Comparison of ENCODE assay signal across 21 cellular contexts in the genomic region with DNA sequence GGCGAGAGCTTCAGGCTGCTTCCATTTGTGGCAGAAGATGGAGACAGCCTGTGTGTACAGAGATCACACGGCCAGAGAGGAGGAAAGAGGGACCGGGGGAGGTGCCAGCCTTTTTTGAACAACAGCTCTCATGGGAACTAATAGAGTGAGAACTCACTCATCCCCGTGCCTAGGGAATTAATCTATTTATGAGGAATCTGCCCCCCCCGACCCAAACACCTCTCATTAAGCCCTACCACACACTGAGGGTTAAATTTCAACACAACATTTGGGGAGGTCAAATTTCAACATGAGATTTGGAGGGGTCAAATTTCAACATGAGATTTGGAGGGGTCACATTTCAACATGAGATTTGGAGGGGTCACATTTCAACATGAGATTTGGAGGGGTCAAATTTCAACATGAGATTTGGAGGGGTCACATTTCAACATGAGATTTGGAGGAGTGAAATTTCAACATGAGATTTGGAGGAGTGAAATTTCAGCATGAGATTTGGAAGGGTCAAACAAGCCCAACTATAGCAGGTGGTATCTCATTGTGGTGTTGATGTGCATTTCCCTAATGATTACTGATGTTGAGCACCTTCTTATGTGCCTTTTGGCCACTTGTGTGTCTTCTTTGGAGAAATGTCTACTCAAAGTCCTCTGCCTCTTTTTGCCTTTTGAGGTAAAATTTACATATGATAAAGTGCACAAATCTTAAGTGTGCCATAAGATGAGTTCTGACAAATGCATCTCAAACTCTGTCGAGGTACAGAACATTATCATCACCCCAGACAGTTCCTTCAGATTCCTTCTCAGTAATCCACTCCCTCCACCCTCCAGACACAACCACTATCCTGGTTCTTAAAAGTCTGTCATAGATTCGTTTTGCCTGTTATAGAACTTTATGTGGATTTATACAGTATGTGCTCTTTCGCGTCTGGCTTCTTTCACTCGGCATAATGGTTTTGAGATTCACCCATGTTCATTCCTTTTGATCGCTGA. TPM values are rescaled to one million over a fixed set of nuclear protein-coding genes. Genes with fewer than 3 reads are reported as not detected.
A peak's percentile ranks its signal among the peaks of the same experiment; 100 is the strongest.
DNase-seq lines count a peak whose midpoint lies in the region; ATAC-seq and TF ChIP-seq lines count a peak whose summit lies in the region.
"Had no signal": no experiment of that assay in that cellular context is flagged by ENCODE, and none has a peak within 500 bp of the region (broad histone marks: within the 10 kb centered on the region; RNA-seq: fewer than 3 reads in every experiment).

No MANE protein-coding gene starts in this region.

- H3K4me3 ChIP-seq in GM23338 (no peak overlapping the region), adipocyte (ENCODE audit: low read length) (no peak overlapping the region)
- H3K4me3 ChIP-seq: PC-9, stomach had no signal

- H3K27me3 ChIP-seq in GM23338 (ENCODE audit: insufficient read depth) (no peaks in the 10 kb centered on the region), adipocyte (replicated peaks; ENCODE audit: control insufficient read depth, insufficient read depth, low read length) (peaks cover 9% of the 10 kb centered on the region)
- H3K27me3 ChIP-seq: stomach had no signal

- peaks cover 17% of the 10 kb centered on the region; the same call in 1 of the 2 replicates for H3F3A ChIP-seq in GM23338 (replicated peaks; ENCODE audit: low read depth)

- H3K36me3 Mint-ChIP-seq in GM23338 (ENCODE audit: low read depth) (no peaks in the 10 kb centered on the region), nephron (ENCODE audit: low read depth) (no peaks in the 10 kb centered on the region)
- H3K36me3 Mint-ChIP-seq: activated CD4-positive, alpha-beta memory T cell treated with anti-CD3 and anti-CD28 coated beads for 36 hours; activated naive CD4-positive, alpha-beta T cell treated with anti-CD3 and anti-CD28 coated beads, Interleukin-2, amount 50 U/mL, for 24 hours; naive B cell had no signal

- peak overlapping the region; percentile 6; the same call in 1 of the 2 replicates for H2AFZ ChIP-seq in GM23338
- H2AFZ ChIP-seq: PC-9 had no signal

- H3K9me3 Mint-ChIP-seq in GM23338 (peaks cover 3% of the 10 kb centered on the region; the same call in 1 of the 3 replicates), nephron (no peaks in the 10 kb centered on the region)
- H3K9me3 Mint-ChIP-seq: activated CD4-positive, alpha-beta memory T cell treated with anti-CD3 and anti-CD28 coated beads for 36 hours; activated naive CD4-positive, alpha-beta T cell treated with anti-CD3 and anti-CD28 coated beads, Interleukin-2, amount 50 U/mL, for 24 hours; activated T-cell treated with anti-CD3 and anti-CD28 coated beads, Interleukin-2, amount 50 U/mL, for 4 hours; endodermal cell had no signal

- H3K36me3 ChIP-seq in GM23338 (ENCODE audit: insufficient read depth): no peaks in the 10 kb centered on the region
- H3K36me3 ChIP-seq in adipocyte (ENCODE audit: control insufficient read depth, insufficient read depth, low read length, severe bottlenecking): no peaks in the 10 kb centered on the region
- H3K36me3 ChIP-seq: stomach had no signal

- ATAC-seq in GM23338: peak; percentile 61
- ATAC-seq: activated T-cell treated with anti-CD3 and anti-CD28 coated beads, Interleukin-2, amount 50 U/mL, for 4 hours; T-helper 17 cell had no signal

- H3K4me1 Mint-ChIP-seq in GM23338: peaks cover 39% of the 10 kb centered on the region
- H3K4me1 Mint-ChIP-seq in nephron: peaks cover 61% of the 10 kb centered on the region

- TF ChIP-seq CTCF in GM23338 (conservative IDR thresholded peaks at IDR 0.05; ENCODE audit: low read depth in 2 of 2): no peak
- no peak for TF ChIP-seq CTCF in nephron (IDR thresholded peaks at IDR 0.05; ENCODE audit: unreplicated experiment in 3 of 3)

- DNase-seq in GM23338 (ENCODE audit: low spot score) (peak; percentile 75), NCI-H1930 (lab: John Stamatoyannopoulos, UW) (peak; percentile 37 to 52), adipocyte (ENCODE audit: low read depth) (peak; percentile 49), HPDE6-E6E7 (ENCODE audit: extremely low spot score) (no peak), inferior parietal cortex (ENCODE audit: extremely low spot score) (no peak), SHP77 treated with DMSO at 0.1 percent for 48 hours (lab: John Stamatoyannopoulos, UW) (no peak)
- DNase-seq: activated CD4-positive, alpha-beta memory T cell treated with anti-CD3 and anti-CD28 coated beads for 36 hours; activated T-cell treated with anti-CD3 and anti-CD28 coated beads, Interleukin-2, amount 50 U/mL, for 4 hours; Calu3; endodermal cell; islet precursor cell; naive B cell; NCI-H1694; PC-9; stimulated activated CD4-positive, alpha-beta T cell treated with anti-CD3 and anti-CD28 coated beads, Interleukin-4, amount 100 ng/mL, for 24 hours; stomach; T-helper 17 cell; trophoblast cell had no signal

- H3K27me3 Mint-ChIP-seq in GM23338 (ENCODE audit: insufficient read depth, low read depth, poor library complexity): peaks cover 13% of the 10 kb centered on the region
- peaks cover 10% of the 10 kb centered on the region for H3K27me3 Mint-ChIP-seq in nephron (ENCODE audit: low read depth)

- H3K79me2 ChIP-seq in GM23338 (replicated peaks; ENCODE audit: insufficient read depth): no peaks in the 10 kb centered on the region

- H3K9me2 ChIP-seq in GM23338 (ENCODE audit: insufficient read depth): no peaks in the 10 kb centered on the region

- peaks cover 27% of the 10 kb centered on the region for H3K4me1 ChIP-seq in GM23338 (ENCODE audit: insufficient read depth)
- peaks cover 22% of the 10 kb centered on the region for H3K4me1 ChIP-seq in adipocyte (ENCODE audit: control insufficient read depth, insufficient read depth, low read length)
- H3K4me1 ChIP-seq: stomach had no signal

- H3K9ac ChIP-seq in adipocyte (ENCODE audit: low read length): no peak overlapping the region

- peak overlapping the region; percentile 17 for H3K4me2 ChIP-seq in GM23338
- H3K4me2 ChIP-seq: PC-9 had no signal

- H3K27ac ChIP-seq in GM23338 (ENCODE audit: low read depth): peak overlapping the region; percentile 72; the same call in 1 of the 2 replicates
- H3K27ac ChIP-seq: PC-9, stomach, VCaP had no signal

- no peaks in the 10 kb centered on the region for H3K9me3 ChIP-seq in adipocyte (ENCODE audit: control insufficient read depth, low read length)
- H3K9me3 ChIP-seq: stomach had no signal

- H3K27ac Mint-ChIP-seq in GM23338: peak overlapping the region; percentile 57
- H3K27ac Mint-ChIP-seq in nephron: peak overlapping the region; percentile 32 to 53 (median 51)
- H3K27ac Mint-ChIP-seq: activated CD4-positive, alpha-beta memory T cell treated with anti-CD3 and anti-CD28 coated beads for 36 hours; activated naive CD4-positive, alpha-beta T cell treated with anti-CD3 and anti-CD28 coated beads, Interleukin-2, amount 50 U/mL, for 24 hours; endodermal cell; naive B cell; T-helper 17 cell had no signal

- no peak overlapping the region for H3K4me3 Mint-ChIP-seq in GM23338
- H3K4me3 Mint-ChIP-seq in nephron: no peak overlapping the region
- H3K4me3 Mint-ChIP-seq: activated CD4-positive, alpha-beta memory T cell treated with anti-CD3 and anti-CD28 coated beads for 36 hours; activated naive CD4-positive, alpha-beta T cell treated with anti-CD3 and anti-CD28 coated beads, Interleukin-2, amount 50 U/mL, for 24 hours; activated T-cell treated with anti-CD3 and anti-CD28 coated beads, Interleukin-2, amount 50 U/mL, for 4 hours; endodermal cell; T-helper 17 cell had no signal

- H4K20me1 ChIP-seq in GM23338 (replicated peaks; ENCODE audit: insufficient read depth): no peaks in the 10 kb centered on the region

TF ChIP-seq in GM23338, 12 proteins besides CTCF, POLR2A, EP300 and RAD21 (continues in another document):
- no peak for TF ChIP-seq CREB1 (CRISPR knock-in tag; IDR thresholded peaks at IDR 0.05; ENCODE audit: low read depth)
- no peak for TF ChIP-seq ZNF331 (CRISPR knock-in tag; IDR thresholded peaks at IDR 0.05; ENCODE audit: low read depth)
- TF ChIP-seq POLR2AphosphoS5 (IDR thresholded peaks at IDR 0.05; ENCODE audit: low read depth): no peak
- no peak for TF ChIP-seq EZH2phosphoT487 (IDR thresholded peaks at IDR 0.05; ENCODE audit: unreplicated experiment)
- TF ChIP-seq JUNB (IDR thresholded peaks at IDR 0.05; ENCODE audit: unreplicated experiment): no peak

RNA-seq across cellular contexts. Expression of a gene that starts 20.7 kb away (rescaled TPM):
- total RNA-seq in GM23338 (2014; rRNA removed; shearing (Covaris generic)): 6.8 and 7.2 TPM in 2 replicates
- 3.3 and 4.6 TPM in 2 replicates for polyA plus RNA-seq in GM23338 (2016; fragmentation: Nextera tagmentation; extraction: Ambion mirVana)

Comparison
In these comparisons a context has a peak if more than half of its experiments do, and no peak if none do; other contexts are left out.
1. DNase-seq: peak in GM23338 (single experiment), NCI-H1930 (2 of 2) and adipocyte (single experiment); none in HPDE6-E6E7 (single experiment), inferior parietal cortex (single experiment) and SHP77 treated with DMSO at 0.1 percent for 48 hours (single experiment).